In genomic region chr11:35166369-35167360, GRCh38 we compare ENCODE assay signal across 9 cellular contexts. TPM values are rescaled to one million over a fixed set of nuclear protein-coding genes. Genes with fewer than 3 reads are reported as not detected.
DNase-seq lines count a peak whose midpoint lies in the region; ATAC-seq and TF ChIP-seq lines count a peak whose summit lies in the region.
"Had no signal": no experiment of that assay in that cellular context is flagged by ENCODE, and none has a peak within 500 bp of the region (broad histone marks: within the 10 kb centered on the region; RNA-seq: fewer than 3 reads in every experiment).

No MANE protein-coding gene starts in this region.

- TF ChIP-seq CTCF in PC-9 (conservative IDR thresholded peaks at IDR 0.05), result no peak
- TF ChIP-seq CTCF in colonic mucosa (IDR thresholded peaks at IDR 0.05), result no peak
- no peak for TF ChIP-seq CTCF in A673 (conservative IDR thresholded peaks at IDR 0.05; ENCODE audit: low read depth, low read length)

- H4K20me1 ChIP-seq in BLaER1 treated with 17β-estradiol and CSF1 and Interleukin-3, amounts not matched to agents 10 nM and 100 nM, result peaks cover 0 to 74% (median 42%) of the 10 kb centered on the region in 11 experiments; a peak in 19 of 22 replicates
- H4K20me1 ChIP-seq in PC-9 (ENCODE audit: insufficient read depth), result no peaks in the 10 kb centered on the region

- H3K9me3 Mint-ChIP-seq in natural killer cell treated with Interleukin-12 subunit alpha and Interleukin-12 subunit beta and Interleukin-15 and Interleukin-18, amount 100 ng/mL, for 72 hours, result no peaks in the 10 kb centered on the region
- H3K9me3 Mint-ChIP-seq: nephron had no signal

- H3K27me3 ChIP-seq in BLaER1 treated with 17β-estradiol and CSF1 and Interleukin-3, amounts not matched to agents 10 nM and 100 nM, result no peaks in the 10 kb centered on the region
- H3K27me3 ChIP-seq in PC-9 (ENCODE audit: insufficient read depth, low read depth), result no peaks in the 10 kb centered on the region
- H3K27me3 ChIP-seq in colonic mucosa, result no peaks in the 10 kb centered on the region
- H3K27me3 ChIP-seq in A673 (replicated peaks; ENCODE audit: insufficient read depth, low read depth, low read length, poor library complexity), result peaks cover 8% of the 10 kb centered on the region

- H3K27ac ChIP-seq in BLaER1 treated with 17β-estradiol and CSF1 and Interleukin-3, amounts not matched to agents 10 nM and 100 nM, result peak overlapping the region; percentile 72 to 93 (median 89)
- H3K27ac ChIP-seq in PC-9 (peak overlapping the region; percentile 94), colonic mucosa (peak overlapping the region; percentile 65), A673 (ENCODE audit: low read depth, low read length, poor library complexity, severe bottlenecking) (no peak overlapping the region)

- CTCF ChIA-PET in PC-9 (lab: Charles Lee), result interaction anchor here (0.6 to 0.7 kb wide), 2 partner anchors 17 to 33 kb away, joined by 4 to 5 read pairs; no protein-coding TSS in a partner anchor
- CTCF ChIA-PET in A673 (lab: Charles Lee), result no interaction called here

- POLR2A ChIA-PET in PC-9 (lab: Charles Lee; ENCODE audit: unreplicated experiment), result interaction anchor here (0.6 to 0.7 kb wide), 7 partner anchors 25 to 527 kb away, joined by 3 to 7 read pairs (median 4); no protein-coding TSS in a partner anchor
- POLR2A ChIA-PET in A673 (lab: Charles Lee; ENCODE audit: low non-redundant PET), result no interaction called here

- H3K9ac ChIP-seq in BLaER1 treated with 17β-estradiol and CSF1 and Interleukin-3, amounts not matched to agents 10 nM and 100 nM, result peak overlapping the region; percentile 60 to 79 (median 75)
- peak overlapping the region in 1 of 2 donors; percentile 13 for H3K9ac ChIP-seq in colonic mucosa (ENCODE audit: low read depth in 2 of 2, low read length in 2 of 2)

- H3K36me3 ChIP-seq in BLaER1 treated with 17β-estradiol and CSF1 and Interleukin-3, amounts not matched to agents 10 nM and 100 nM, result peaks cover 11 to 80% (median 68%) of the 10 kb centered on the region in 11 experiments; a peak in 20 of 22 replicates
- H3K36me3 ChIP-seq in PC-9 (ENCODE audit: low read depth), result peaks cover 83% of the 10 kb centered on the region
- no peaks in the 10 kb centered on the region for H3K36me3 ChIP-seq in colonic mucosa
- no peaks in the 10 kb centered on the region for H3K36me3 ChIP-seq in A673 (ENCODE audit: insufficient read depth, low read length, poor library complexity, severe bottlenecking)

- no peak overlapping the region for H2AFZ ChIP-seq in PC-9

- H3K79me2 ChIP-seq in PC-9 (ENCODE audit: low read depth), result peaks cover 98% of the 10 kb centered on the region

- BruUV-seq in PC-9 (replicated peaks; lab: Mats Ljungman, UMichigan) (TSS peak; percentile 92), A673 (replicated peaks; lab: Mats Ljungman, UMichigan) (no TSS peak)

- H3K36me3 Mint-ChIP-seq in natural killer cell treated with Interleukin-12 subunit alpha and Interleukin-12 subunit beta and Interleukin-15 and Interleukin-18, amount 100 ng/mL, for 72 hours, result peaks cover 26% of the 10 kb centered on the region

- H3K27me3 Mint-ChIP-seq in natural killer cell treated with Interleukin-12 subunit alpha and Interleukin-12 subunit beta and Interleukin-15 and Interleukin-18, amount 100 ng/mL, for 72 hours, result no peaks in the 10 kb centered on the region

- peak overlapping the region; percentile 69 to 97 for H3K27ac Mint-ChIP-seq in natural killer cell treated with Interleukin-12 subunit alpha and Interleukin-12 subunit beta and Interleukin-15 and Interleukin-18, amount 100 ng/mL, for 72 hours
- H3K27ac Mint-ChIP-seq: nephron had no signal

- H3K9me2 ChIP-seq in PC-9 (ENCODE audit: insufficient read depth), result no peaks in the 10 kb centered on the region

- DNase-seq in PC-9 (peak; percentile 90 to 98), colonic mucosa (no peak), COR-L47 (lab: John Stamatoyannopoulos, UW) (no peak), A673 (ENCODE audit: low spot score) (no peak)
- peak; percentile 68 for DNase-seq in natural killer cell treated with Interleukin-12 subunit alpha and Interleukin-12 subunit beta and Interleukin-15 and Interleukin-18, amount 100 ng/mL, for 72 hours (ENCODE audit: low spot score)

- H3K4me3 ChIP-seq in BLaER1 treated with 17β-estradiol and CSF1 and Interleukin-3, amounts not matched to agents 10 nM and 100 nM, result peak overlapping the region in 9 of 10 experiments; percentile 10 to 59 (median 45); a peak in 15 of 20 replicates
- peak overlapping the region; percentile 36 for H3K4me3 ChIP-seq in PC-9
- H3K4me3 ChIP-seq in colonic mucosa, result no peak overlapping the region
- no peak overlapping the region for H3K4me3 ChIP-seq in A673 (ENCODE audit: low read depth, low read length, poor library complexity, severe bottlenecking)

- peaks cover 71 to 100% (median 96%) of the 10 kb centered on the region in 10 experiments for H3K4me1 ChIP-seq in BLaER1 treated with 17β-estradiol and CSF1 and Interleukin-3, amounts not matched to agents 10 nM and 100 nM
- H3K4me1 ChIP-seq in PC-9 (replicated peaks; ENCODE audit: insufficient read depth) (peaks cover 100% of the 10 kb centered on the region), colonic mucosa (peaks cover 7% of the 10 kb centered on the region), A673 (ENCODE audit: insufficient read depth, low read length, poor library complexity, severe bottlenecking) (no peaks in the 10 kb centered on the region)

- peak; percentile 9 for ATAC-seq in GM21390 (IDR thresholded peaks at IDR 0.05; ENCODE audit: unreplicated experiment)
- ATAC-seq in natural killer cell treated with Interleukin-12 subunit alpha and Interleukin-12 subunit beta and Interleukin-15 and Interleukin-18, amount 100 ng/mL, for 72 hours, result peak; percentile 50 to 69
- no peak for ATAC-seq in GM21526 (IDR thresholded peaks at IDR 0.05; ENCODE audit: low FRiP score, unreplicated experiment)

- H3K4me1 Mint-ChIP-seq in natural killer cell treated with Interleukin-12 subunit alpha and Interleukin-12 subunit beta and Interleukin-15 and Interleukin-18, amount 100 ng/mL, for 72 hours (ENCODE audit: low read depth in 2 of 2), result peaks cover 94 to 99% of the 10 kb centered on the region in 2 donors

- intact Hi-C loops in PC-9 (cut with micrococcal nuclease; ENCODE audit: unreplicated experiment) (loop anchor here (1.0 to 5.0 kb wide), 3 partner anchors 22 to 226 kb away; no protein-coding TSS in a partner anchor), colonic mucosa (cut with DNase I) (no loop called here), A673 (cut with micrococcal nuclease; ENCODE audit: unreplicated experiment) (no loop called here)

- H3F3A ChIP-seq in PC-9 (ENCODE audit: insufficient read depth, low read depth), result peaks cover 99% of the 10 kb centered on the region

- peaks cover 0 to 25% (median 6%) of the 10 kb centered on the region in 11 experiments; a peak in 11 of 22 replicates for H3K9me3 ChIP-seq in BLaER1 treated with 17β-estradiol and CSF1 and Interleukin-3, amounts not matched to agents 10 nM and 100 nM (replicated peaks in 1 of 11)
- H3K9me3 ChIP-seq in PC-9 (ENCODE audit: insufficient read depth, low read depth) (no peaks in the 10 kb centered on the region), colonic mucosa (no peaks in the 10 kb centered on the region), A673 (ENCODE audit: low read depth, low read length, poor library complexity, severe bottlenecking) (no peaks in the 10 kb centered on the region)

- H3K4me3 Mint-ChIP-seq in natural killer cell treated with Interleukin-12 subunit alpha and Interleukin-12 subunit beta and Interleukin-15 and Interleukin-18, amount 100 ng/mL, for 72 hours, result peak overlapping the region; percentile 78
- H3K4me3 Mint-ChIP-seq: nephron had no signal

- H3K4me2 ChIP-seq in BLaER1 treated with 17β-estradiol and CSF1 and Interleukin-3, amounts not matched to agents 10 nM and 100 nM, result peak overlapping the region; percentile 70 to 95 (median 85)
- H3K4me2 ChIP-seq in PC-9, result peak overlapping the region; percentile 74

RNA-seq across cellular contexts. Expression of gene CD44, which starts 27.7 kb away (rescaled TPM):
- total RNA-seq in PC-9 (2021) (775 and 872 TPM in 2 replicates), colonic mucosa (100 to 1,000 TPM; 152 to 171 TPM), A673 (2021) (13.1 and 15.9 TPM in 2 replicates)
- total RNA-seq in natural killer cell treated with Interleukin-12 subunit alpha and Interleukin-12 subunit beta and Interleukin-15 and Interleukin-18, amount 100 ng/mL, for 72 hours, result 100 to 1,000 TPM; 698 to 736 TPM

Comparison
In these comparisons a context has a peak if more than half of its experiments do, and no peak if none do; other contexts are left out.
1. H3K4me3 ChIP-seq: peak in BLaER1 treated with 17β-estradiol and CSF1 and Interleukin-3, amounts not matched to agents 10 nM and 100 nM (9 of 10) and PC-9 (single experiment); none in colonic mucosa (single experiment) and A673 (single experiment).
2. DNase-seq: peak in PC-9 (2 of 2) and natural killer cell treated with Interleukin-12 subunit alpha and Interleukin-12 subunit beta and Interleukin-15 and Interleukin-18, amount 100 ng/mL, for 72 hours (single experiment); none in colonic mucosa (single experiment), COR-L47 (single experiment) and A673 (single experiment).